Comparison of ENCODE assay signal across 1 cellular context in genomic region chr3:196177567-196177966, GRCh38.
TF ChIP-seq lines count a peak whose summit lies in the region.

No MANE protein-coding gene starts in this region.

TF ChIP-seq in GM23338, 12 proteins besides CTCF, POLR2A, EP300 and RAD21 (continued from another document):
- TF ChIP-seq EZH2 (IDR thresholded peaks at IDR 0.05; ENCODE audit: low read depth, unreplicated experiment): no peak
- no peak for TF ChIP-seq CREB1 (CRISPR knock-in tag; IDR thresholded peaks at IDR 0.05; ENCODE audit: low read depth)
- TF ChIP-seq, protein P1, sequence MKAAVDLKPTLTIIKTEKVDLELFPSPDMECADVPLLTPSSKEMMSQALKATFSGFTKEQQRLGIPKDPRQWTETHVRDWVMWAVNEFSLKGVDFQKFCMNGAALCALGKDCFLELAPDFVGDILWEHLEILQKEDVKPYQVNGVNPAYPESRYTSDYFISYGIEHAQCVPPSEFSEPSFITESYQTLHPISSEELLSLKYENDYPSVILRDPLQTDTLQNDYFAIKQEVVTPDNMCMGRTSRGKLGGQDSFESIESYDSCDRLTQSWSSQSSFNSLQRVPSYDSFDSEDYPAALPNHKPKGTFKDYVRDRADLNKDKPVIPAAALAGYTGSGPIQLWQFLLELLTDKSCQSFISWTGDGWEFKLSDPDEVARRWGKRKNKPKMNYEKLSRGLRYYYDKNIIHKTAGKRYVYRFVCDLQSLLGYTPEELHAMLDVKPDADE (IDR thresholded peaks at IDR 0.05): no peak
- no peak for TF ChIP-seq NANOG (IDR thresholded peaks at IDR 0.05; ENCODE audit: borderline replicate concordance)
- TF ChIP-seq STAT1 (IDR thresholded peaks at IDR 0.05; ENCODE audit: unreplicated experiment): no peak
- no peak for TF ChIP-seq POLR2AphosphoS5 (IDR thresholded peaks at IDR 0.05; ENCODE audit: low read depth)
- TF ChIP-seq ZNF114 (CRISPR knock-in tag; IDR thresholded peaks at IDR 0.05): no peak
- no peak for TF ChIP-seq ZNF462 (CRISPR knock-in tag; IDR thresholded peaks at IDR 0.05)
- no peak for TF ChIP-seq JUNB (IDR thresholded peaks at IDR 0.05; ENCODE audit: unreplicated experiment)
- TF ChIP-seq ZNF331 (CRISPR knock-in tag; IDR thresholded peaks at IDR 0.05; ENCODE audit: low read depth): no peak
- no peak for TF ChIP-seq EZH2phosphoT487 (IDR thresholded peaks at IDR 0.05; ENCODE audit: unreplicated experiment)
